Comparison of ENCODE assay signal across 9 cellular contexts in the genomic region with DNA sequence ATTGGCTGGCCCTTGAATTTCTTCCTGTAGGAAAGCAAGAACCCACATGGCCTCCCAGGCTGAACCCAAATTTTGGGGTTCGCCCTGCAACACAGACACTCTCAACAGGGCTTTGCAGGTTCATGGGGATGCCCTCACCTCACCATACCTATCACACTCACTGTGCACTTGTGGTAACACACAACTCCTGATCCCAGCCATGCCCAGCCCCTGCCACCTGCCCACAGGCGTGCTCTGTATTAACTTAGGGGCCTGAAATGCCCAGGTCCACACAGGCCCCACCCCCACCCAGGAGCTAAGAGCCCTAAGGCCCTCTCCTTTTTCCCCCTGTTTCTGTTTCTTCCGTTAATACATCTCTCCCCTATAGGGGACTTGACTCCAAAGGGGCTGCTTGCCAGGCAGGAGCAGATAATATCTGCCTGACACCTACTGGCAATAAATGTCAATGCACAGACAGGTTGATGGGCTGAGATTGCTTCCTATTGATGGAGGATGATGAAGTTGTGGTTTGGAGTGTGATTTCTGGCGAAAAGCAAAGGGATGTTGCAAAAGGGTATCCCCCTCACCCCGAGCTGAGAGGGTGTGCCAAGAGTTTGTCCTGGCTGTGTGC.
DNase-seq lines count a peak whose midpoint lies in the region; ATAC-seq lines count a peak whose summit lies in the region.
"Had no signal": no experiment of that assay in that cellular context is flagged by ENCODE, and none has a peak within 500 bp of the region (broad histone marks: within the 10 kb centered on the region; RNA-seq: fewer than 3 reads in every experiment).

No MANE protein-coding gene starts in this region.

- no peaks in the 10 kb centered on the region for H3K4me1 Mint-ChIP-seq in activated naive CD4-positive, alpha-beta T cell treated with anti-CD3 and anti-CD28 coated beads, Interleukin-2, amount 10 ng/mL, durations not matched to agents 7 days and 5 days
- H3K4me1 Mint-ChIP-seq: activated naive CD8-positive, alpha-beta T cell treated with anti-CD3 and anti-CD28 coated beads for 36 hours had no signal

- H3K4me3 Mint-ChIP-seq in activated naive CD4-positive, alpha-beta T cell treated with anti-CD3 and anti-CD28 coated beads, Interleukin-2, amount 10 ng/mL, durations not matched to agents 7 days and 5 days, result no peak overlapping the region
- H3K4me3 Mint-ChIP-seq: activated naive CD8-positive, alpha-beta T cell treated with anti-CD3 and anti-CD28 coated beads for 36 hours had no signal

- H3K27me3 Mint-ChIP-seq in activated naive CD4-positive, alpha-beta T cell treated with anti-CD3 and anti-CD28 coated beads, Interleukin-2, amount 10 ng/mL, durations not matched to agents 7 days and 5 days, result no peaks in the 10 kb centered on the region
- H3K27me3 Mint-ChIP-seq: activated naive CD8-positive, alpha-beta T cell treated with anti-CD3 and anti-CD28 coated beads for 36 hours had no signal

- ATAC-seq in esophagus mucosa, result peak; percentile 38
- no peak for ATAC-seq in GM21619 (IDR thresholded peaks at IDR 0.05; ENCODE audit: unreplicated experiment)

- DNase-seq in NCI-H2029 (lab: John Stamatoyannopoulos, UW) (peak; percentile 18), NCI-H2029 treated with DMSO at 0.1 percent for 48 hours (lab: John Stamatoyannopoulos, UW) (no peak), NCI-H128 (lab: John Stamatoyannopoulos, UW; ENCODE audit: unreplicated experiment) (peak; percentile 17), putamen (ENCODE audit: low spot score) (peak; percentile 47), H4 (ENCODE audit: low spot score) (no peak)
- DNase-seq in activated naive CD4-positive, alpha-beta T cell treated with anti-CD3 and anti-CD28 coated beads, Interleukin-2, amount 10 ng/mL, durations not matched to agents 7 days and 5 days, result no peak
- DNase-seq: activated naive CD8-positive, alpha-beta T cell treated with anti-CD3 and anti-CD28 coated beads for 36 hours had no signal

- H3K9me3 Mint-ChIP-seq in activated naive CD4-positive, alpha-beta T cell treated with anti-CD3 and anti-CD28 coated beads, Interleukin-2, amount 10 ng/mL, durations not matched to agents 7 days and 5 days, result peaks cover 1% of the 10 kb centered on the region

- CTCF ChIA-PET in activated naive CD4-positive, alpha-beta T cell treated with anti-CD3 and anti-CD28 coated beads, Interleukin-2, amount 10 ng/mL, durations not matched to agents 7 days and 5 days (lab: Charles Lee), result no interaction called here

- no peak overlapping the region for H3K27ac Mint-ChIP-seq in activated naive CD4-positive, alpha-beta T cell treated with anti-CD3 and anti-CD28 coated beads, Interleukin-2, amount 10 ng/mL, durations not matched to agents 7 days and 5 days
- H3K27ac Mint-ChIP-seq: activated naive CD8-positive, alpha-beta T cell treated with anti-CD3 and anti-CD28 coated beads for 36 hours had no signal

- H3K36me3 Mint-ChIP-seq in activated naive CD4-positive, alpha-beta T cell treated with anti-CD3 and anti-CD28 coated beads, Interleukin-2, amount 10 ng/mL, durations not matched to agents 7 days and 5 days, result no peaks in the 10 kb centered on the region
- H3K36me3 Mint-ChIP-seq: activated naive CD8-positive, alpha-beta T cell treated with anti-CD3 and anti-CD28 coated beads for 36 hours had no signal

Comparison
In these comparisons a context has a peak if more than half of its experiments do, and no peak if none do; other contexts are left out.
1. DNase-seq: peak in NCI-H2029 (single experiment), NCI-H128 (single experiment) and putamen (single experiment); none in NCI-H2029 treated with DMSO at 0.1 percent for 48 hours (single experiment), H4 (single experiment) and activated naive CD4-positive, alpha-beta T cell treated with anti-CD3 and anti-CD28 coated beads, Interleukin-2, amount 10 ng/mL, durations not matched to agents 7 days and 5 days (single experiment).